ENCODE assay signal across 15 cellular contexts in the genomic region with DNA sequence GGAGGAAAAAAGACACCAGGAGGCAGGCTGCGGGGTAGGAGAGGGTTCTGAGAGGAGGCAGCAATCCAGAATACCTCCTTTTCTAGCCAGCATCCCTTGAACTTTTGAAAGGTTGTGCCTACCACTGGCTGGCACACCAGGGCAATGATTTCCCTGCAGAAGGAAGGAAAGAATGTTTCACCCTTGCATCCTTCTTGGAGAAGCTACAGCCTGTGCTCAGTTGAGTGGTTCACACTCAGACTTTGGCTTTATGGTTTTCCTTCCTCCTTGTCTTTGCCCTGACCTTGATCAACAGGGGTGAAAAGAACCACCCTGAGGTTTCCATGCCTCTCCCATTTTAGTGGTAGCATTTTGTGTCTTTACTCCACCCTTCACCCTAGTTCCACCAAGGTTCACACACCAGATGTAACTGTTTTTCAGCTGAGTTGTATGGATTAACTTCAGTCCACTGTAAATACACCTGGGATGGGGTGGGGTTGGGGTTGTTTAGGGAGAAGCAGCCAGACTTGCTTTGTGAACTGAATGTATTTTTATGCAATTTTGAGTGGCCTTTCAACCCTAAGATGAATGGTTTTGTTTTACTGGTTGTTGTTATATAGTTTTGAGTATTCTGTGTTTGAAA.
DNase-seq lines count a peak whose midpoint lies in the region; ATAC-seq and TF ChIP-seq lines count a peak whose summit lies in the region.
"Had no signal": no experiment of that assay in that cellular context is flagged by ENCODE, and none has a peak within 500 bp of the region (broad histone marks: within the 10 kb centered on the region; RNA-seq: fewer than 3 reads in every experiment).

No MANE protein-coding gene starts in this region.

- H3K9me3 ChIP-seq in heart left ventricle (no peaks in the 10 kb centered on the region), osteoblast (ENCODE audit: low read depth, low read length) (no peaks in the 10 kb centered on the region), uterus (no peaks in the 10 kb centered on the region)

- DNase-seq in heart left ventricle (no peak), cardiac septum (ENCODE audit: low spot score) (no peak), epithelial cell of proximal tubule (ENCODE audit: low read depth) (peak; percentile 51), osteoblast (ENCODE audit: insufficient read length, low spot score, missing footprints) (no peak), uterus (no peak), HPDE6-E6E7 (ENCODE audit: extremely low spot score) (no peak)
- DNase-seq: activated CD8-positive, alpha-beta T cell treated with anti-CD3 and anti-CD28 coated beads, Interleukin-2, amount 10 ng/mL, durations not matched to agents 7 days and 5 days; activated gamma-delta T cell; midbrain; NCI-H226; OCI-M1; retina; T-helper 9 cell had no signal

- peaks cover 17 to 88% (median 64%) of the 10 kb centered on the region in 12 donors for H3K4me1 ChIP-seq in heart left ventricle
- peaks cover 54% of the 10 kb centered on the region for H3K4me1 ChIP-seq in osteoblast (ENCODE audit: insufficient read depth, low read length)
- H3K4me1 ChIP-seq in uterus, result peaks cover 6 to 14% of the 10 kb centered on the region in 2 donors

- H3K79me2 ChIP-seq in osteoblast (ENCODE audit: insufficient read depth, low read length), result no peaks in the 10 kb centered on the region

- H4K20me1 ChIP-seq in osteoblast (ENCODE audit: insufficient read depth, low read length), result no peaks in the 10 kb centered on the region

- TF ChIP-seq POLR2A in heart left ventricle (IDR thresholded peaks at IDR 0.05) (no peak), uterus (IDR thresholded peaks at IDR 0.05) (no peak)

- ATAC-seq in heart left ventricle (no peak), GM18870 (IDR thresholded peaks at IDR 0.05; ENCODE audit: unreplicated experiment) (no peak), GM21515 (IDR thresholded peaks at IDR 0.05; ENCODE audit: unreplicated experiment) (no peak)
- ATAC-seq: activated CD8-positive, alpha-beta T cell treated with anti-CD3 and anti-CD28 coated beads, Interleukin-2, amount 10 ng/mL, durations not matched to agents 7 days and 5 days had no signal

- peak overlapping the region; percentile 61 to 95 (median 87) for H3K27ac ChIP-seq in heart left ventricle
- peak overlapping the region; percentile 86 for H3K27ac ChIP-seq in osteoblast (ENCODE audit: low read depth, low read length)
- H3K27ac ChIP-seq in uterus, result peak overlapping the region; percentile 87 to 100

- intact Hi-C loops in heart left ventricle (cut with DNase I) (loop anchor here in 1 of 10 donors (5.0 kb wide), 1 partner anchor 39 kb away; no protein-coding TSS in a partner anchor), cardiac septum (cut with DNase I) (no loop called here), uterus (cut with DNase I; ENCODE audit: low total_unique reads) (no loop called here)

- peaks cover 0 to 35% (median 0%) of the 10 kb centered on the region in 9 donors for H3K27me3 ChIP-seq in heart left ventricle
- no peaks in the 10 kb centered on the region for H3K27me3 ChIP-seq in osteoblast (ENCODE audit: insufficient read depth, low read length)
- no peaks in the 10 kb centered on the region for H3K27me3 ChIP-seq in uterus

- TF ChIP-seq CTCF in heart left ventricle (IDR thresholded peaks at IDR 0.05) (no peak), epithelial cell of proximal tubule (conservative IDR thresholded peaks at IDR 0.05; ENCODE audit: low read depth, low read length) (no peak), osteoblast (IDR thresholded peaks at IDR 0.05; ENCODE audit: extremely low read depth, low read depth, low read length) (no peak), uterus (IDR thresholded peaks at IDR 0.05) (no peak)

- H3K4me3 ChIP-seq in heart left ventricle (no peak overlapping the region), epithelial cell of proximal tubule (ENCODE audit: low read depth, low read length) (no peak overlapping the region), osteoblast (ENCODE audit: insufficient read depth, low read length) (no peak overlapping the region), uterus (no peak overlapping the region)

- no peak overlapping the region for H3K4me2 ChIP-seq in osteoblast (ENCODE audit: insufficient read depth, low read length)

- 0 to 95% (median 14%) methylated on average over 1 of the region's 1 CpG for WGBS in heart left ventricle, 4 donors

- H2AFZ ChIP-seq in osteoblast (ENCODE audit: low read length), result no peak overlapping the region

- peaks cover 0 to 20% (median 14%) of the 10 kb centered on the region in 9 donors for H3K36me3 ChIP-seq in heart left ventricle
- H3K36me3 ChIP-seq in osteoblast (ENCODE audit: insufficient read depth, low read length), result no peaks in the 10 kb centered on the region
- H3K36me3 ChIP-seq in uterus, result no peaks in the 10 kb centered on the region
